Comparison of ENCODE assay signal across 16 cellular contexts in genomic region chr1:7613851-7614205, GRCh38.
DNase-seq lines count a peak whose midpoint lies in the region; ATAC-seq and TF ChIP-seq lines count a peak whose summit lies in the region.
"Had no signal": no experiment of that assay in that cellular context is flagged by ENCODE, and none has a peak within 500 bp of the region (broad histone marks: within the 10 kb centered on the region; RNA-seq: fewer than 3 reads in every experiment).

No MANE protein-coding gene starts in this region.

- no peaks in the 10 kb centered on the region for H3K27me3 ChIP-seq in right cardiac atrium (ENCODE audit: control insufficient read depth, insufficient read depth)
- peaks cover 0 to 13% (median 0%) of the 10 kb centered on the region in 3 donors for H3K27me3 ChIP-seq in sigmoid colon
- H3K27me3 ChIP-seq: BLaER1 had no signal

- no peak for TF ChIP-seq EP300 in sigmoid colon (IDR thresholded peaks at IDR 0.05)

- H3K4me3 Mint-ChIP-seq in activated naive CD8-positive, alpha-beta T cell treated with anti-CD3 and anti-CD28 coated beads, Interleukin-2, amount 10 ng/mL, durations not matched to agents 7 days and 5 days = no peak overlapping the region
- no peak overlapping the region for H3K4me3 Mint-ChIP-seq in activated naive CD8-positive, alpha-beta T cell treated with anti-CD3 and anti-CD28 coated beads for 36 hours
- no peak overlapping the region for H3K4me3 Mint-ChIP-seq in activated T-helper 1 cell treated with anti-CD3 and anti-CD28 coated beads, Interleukin-12 subunit alpha, Interleukin-12 subunit beta, Interleukin-2, Interleukin-4 antibody, amounts not matched to agents 30 ng/mL and 10 ng/mL and 1 ng/mL, durations not matched to agents 14 hours and 24 hours and 36 hours
- H3K4me3 Mint-ChIP-seq: CD8-positive, alpha-beta T cell; GM23338; HFFc6 had no signal

- H3K9me3 Mint-ChIP-seq in activated naive CD8-positive, alpha-beta T cell treated with anti-CD3 and anti-CD28 coated beads, Interleukin-2, amount 10 ng/mL, durations not matched to agents 7 days and 5 days = no peaks in the 10 kb centered on the region
- no peaks in the 10 kb centered on the region for H3K9me3 Mint-ChIP-seq in activated naive CD8-positive, alpha-beta T cell treated with anti-CD3 and anti-CD28 coated beads for 36 hours
- H3K9me3 Mint-ChIP-seq in activated T-helper 1 cell treated with anti-CD3 and anti-CD28 coated beads, Interleukin-12 subunit alpha, Interleukin-12 subunit beta, Interleukin-2, Interleukin-4 antibody, amounts not matched to agents 30 ng/mL and 10 ng/mL and 1 ng/mL, durations not matched to agents 14 hours and 24 hours and 36 hours = no peaks in the 10 kb centered on the region
- H3K9me3 Mint-ChIP-seq: CD8-positive, alpha-beta T cell; GM23338; HFFc6 had no signal

- no peak for TF ChIP-seq POLR2A in sigmoid colon (IDR thresholded peaks at IDR 0.05)

- intact Hi-C loops in right cardiac atrium (cut with DNase I) = no loop called here
- intact Hi-C loops in Right ventricle myocardium inferior (cut with DNase I) = no loop called here
- intact Hi-C loops in sigmoid colon (cut with DNase I) = no loop called here
- intact Hi-C loops in activated T-helper 1 cell treated with anti-CD3 and anti-CD28 coated beads, Interleukin-12 subunit alpha, Interleukin-12 subunit beta, Interleukin-2, Interleukin-4 antibody, amounts not matched to agents 30 ng/mL and 10 ng/mL and 1 ng/mL, durations not matched to agents 14 hours and 24 hours and 36 hours (cut with micrococcal nuclease) = no loop called here

- no peak for ATAC-seq in activated naive CD8-positive, alpha-beta T cell treated with anti-CD3 and anti-CD28 coated beads, Interleukin-2, amount 10 ng/mL, durations not matched to agents 7 days and 5 days (ENCODE audit: low read depth)
- ATAC-seq in right cardiac atrium (peak in 1 of 2 donors; percentile 3), Right ventricle myocardium inferior (no peak), HG03280 (IDR thresholded peaks at IDR 0.05; ENCODE audit: unreplicated experiment) (no peak)
- ATAC-seq: CD8-positive, alpha-beta T cell; GM23338 had no signal

- no peaks in the 10 kb centered on the region for H3K4me1 Mint-ChIP-seq in activated naive CD8-positive, alpha-beta T cell treated with anti-CD3 and anti-CD28 coated beads, Interleukin-2, amount 10 ng/mL, durations not matched to agents 7 days and 5 days
- no peaks in the 10 kb centered on the region for H3K4me1 Mint-ChIP-seq in activated naive CD8-positive, alpha-beta T cell treated with anti-CD3 and anti-CD28 coated beads for 36 hours
- no peaks in the 10 kb centered on the region for H3K4me1 Mint-ChIP-seq in activated T-helper 1 cell treated with anti-CD3 and anti-CD28 coated beads, Interleukin-12 subunit alpha, Interleukin-12 subunit beta, Interleukin-2, Interleukin-4 antibody, amounts not matched to agents 30 ng/mL and 10 ng/mL and 1 ng/mL, durations not matched to agents 14 hours and 24 hours and 36 hours (ENCODE audit: low read depth)

- no peak overlapping the region for H3K27ac Mint-ChIP-seq in activated naive CD8-positive, alpha-beta T cell treated with anti-CD3 and anti-CD28 coated beads, Interleukin-2, amount 10 ng/mL, durations not matched to agents 7 days and 5 days
- H3K27ac Mint-ChIP-seq in activated naive CD8-positive, alpha-beta T cell treated with anti-CD3 and anti-CD28 coated beads for 36 hours = no peak overlapping the region
- H3K27ac Mint-ChIP-seq in activated T-helper 1 cell treated with anti-CD3 and anti-CD28 coated beads, Interleukin-12 subunit alpha, Interleukin-12 subunit beta, Interleukin-2, Interleukin-4 antibody, amounts not matched to agents 30 ng/mL and 10 ng/mL and 1 ng/mL, durations not matched to agents 14 hours and 24 hours and 36 hours = no peak overlapping the region
- H3K27ac Mint-ChIP-seq: CD8-positive, alpha-beta T cell; GM23338; HFFc6 had no signal

- H3K4me1 ChIP-seq in right cardiac atrium (ENCODE audit: control insufficient read depth, insufficient read depth, low read length) (peaks cover 3% of the 10 kb centered on the region), sigmoid colon (no peaks in the 10 kb centered on the region)

- no peaks in the 10 kb centered on the region for H3K36me3 Mint-ChIP-seq in activated naive CD8-positive, alpha-beta T cell treated with anti-CD3 and anti-CD28 coated beads, Interleukin-2, amount 10 ng/mL, durations not matched to agents 7 days and 5 days
- H3K36me3 Mint-ChIP-seq in activated naive CD8-positive, alpha-beta T cell treated with anti-CD3 and anti-CD28 coated beads for 36 hours = no peaks in the 10 kb centered on the region
- H3K36me3 Mint-ChIP-seq in activated T-helper 1 cell treated with anti-CD3 and anti-CD28 coated beads, Interleukin-12 subunit alpha, Interleukin-12 subunit beta, Interleukin-2, Interleukin-4 antibody, amounts not matched to agents 30 ng/mL and 10 ng/mL and 1 ng/mL, durations not matched to agents 14 hours and 24 hours and 36 hours (ENCODE audit: low read depth) = no peaks in the 10 kb centered on the region
- H3K36me3 Mint-ChIP-seq: CD8-positive, alpha-beta T cell had no signal

- no peaks in the 10 kb centered on the region for H3K36me3 ChIP-seq in sigmoid colon
- H3K36me3 ChIP-seq: BLaER1 had no signal

- WGBS in right cardiac atrium = 71% methylated on average over 4 of the region's 4 CpGs
- 85 to 86% methylated on average over 4 of the region's 4 CpGs for WGBS in sigmoid colon, 2 donors

- H3K27me3 Mint-ChIP-seq in activated naive CD8-positive, alpha-beta T cell treated with anti-CD3 and anti-CD28 coated beads, Interleukin-2, amount 10 ng/mL, durations not matched to agents 7 days and 5 days = no peaks in the 10 kb centered on the region
- H3K27me3 Mint-ChIP-seq in activated naive CD8-positive, alpha-beta T cell treated with anti-CD3 and anti-CD28 coated beads for 36 hours = no peaks in the 10 kb centered on the region
- H3K27me3 Mint-ChIP-seq in activated T-helper 1 cell treated with anti-CD3 and anti-CD28 coated beads, Interleukin-12 subunit alpha, Interleukin-12 subunit beta, Interleukin-2, Interleukin-4 antibody, amounts not matched to agents 30 ng/mL and 10 ng/mL and 1 ng/mL, durations not matched to agents 14 hours and 24 hours and 36 hours (ENCODE audit: insufficient read depth) = no peaks in the 10 kb centered on the region

- POLR2A ChIA-PET in activated naive CD8-positive, alpha-beta T cell treated with anti-CD3 and anti-CD28 coated beads, Interleukin-2, amount 10 ng/mL, durations not matched to agents 7 days and 5 days (lab: Charles Lee) = no interaction called here

- peak overlapping the region; percentile 65 for H3K27ac ChIP-seq in right cardiac atrium (ENCODE audit: low read length)
- H3K27ac ChIP-seq in sigmoid colon = no peak overlapping the region
- H3K27ac ChIP-seq: BLaER1 had no signal

- TF ChIP-seq CTCF in sigmoid colon (IDR thresholded peaks at IDR 0.05) = no peak

- DNase-seq in activated naive CD8-positive, alpha-beta T cell treated with anti-CD3 and anti-CD28 coated beads, Interleukin-2, amount 10 ng/mL, durations not matched to agents 7 days and 5 days = peak; percentile 4
- DNase-seq in activated naive CD8-positive, alpha-beta T cell treated with anti-CD3 and anti-CD28 coated beads for 36 hours = no peak
- DNase-seq in right cardiac atrium = no peak
- no peak for DNase-seq in Right ventricle myocardium inferior (ENCODE audit: missing footprints)
- peak; percentile 32 for DNase-seq in sigmoid colon
- no peak for DNase-seq in activated T-helper 1 cell treated with anti-CD3 and anti-CD28 coated beads, Interleukin-12 subunit alpha, Interleukin-12 subunit beta, Interleukin-2, Interleukin-4 antibody, amounts not matched to agents 30 ng/mL and 10 ng/mL and 1 ng/mL, durations not matched to agents 14 hours and 24 hours and 36 hours (ENCODE audit: low spot score)
- DNase-seq: 8988T; Calu3; CD8-positive, alpha-beta T cell; DMS79 treated with DMSO at 0.1 percent for 48 hours; GF-D8; HCEC 1CT; HFFc6 had no signal

- H3K9me3 ChIP-seq in right cardiac atrium (ENCODE audit: control insufficient read depth, low read length) (no peaks in the 10 kb centered on the region), sigmoid colon (no peaks in the 10 kb centered on the region)
- H3K9me3 ChIP-seq: BLaER1 had no signal

- H3K4me3 ChIP-seq in right cardiac atrium (ENCODE audit: low read length) = no peak overlapping the region
- H3K4me3 ChIP-seq in sigmoid colon = no peak overlapping the region
- H3K4me3 ChIP-seq: BLaER1, GM23338 had no signal

Comparison
In these comparisons a context has a peak if more than half of its experiments do, and no peak if none do; other contexts are left out.
1. DNase-seq: peak in activated naive CD8-positive, alpha-beta T cell treated with anti-CD3 and anti-CD28 coated beads, Interleukin-2, amount 10 ng/mL, durations not matched to agents 7 days and 5 days (single experiment) and sigmoid colon (single experiment); none in activated naive CD8-positive, alpha-beta T cell treated with anti-CD3 and anti-CD28 coated beads for 36 hours (single experiment), right cardiac atrium (0 of 3), Right ventricle myocardium inferior (single experiment) and activated T-helper 1 cell treated with anti-CD3 and anti-CD28 coated beads, Interleukin-12 subunit alpha, Interleukin-12 subunit beta, Interleukin-2, Interleukin-4 antibody, amounts not matched to agents 30 ng/mL and 10 ng/mL and 1 ng/mL, durations not matched to agents 14 hours and 24 hours and 36 hours (single experiment).